In the genomic region with DNA sequence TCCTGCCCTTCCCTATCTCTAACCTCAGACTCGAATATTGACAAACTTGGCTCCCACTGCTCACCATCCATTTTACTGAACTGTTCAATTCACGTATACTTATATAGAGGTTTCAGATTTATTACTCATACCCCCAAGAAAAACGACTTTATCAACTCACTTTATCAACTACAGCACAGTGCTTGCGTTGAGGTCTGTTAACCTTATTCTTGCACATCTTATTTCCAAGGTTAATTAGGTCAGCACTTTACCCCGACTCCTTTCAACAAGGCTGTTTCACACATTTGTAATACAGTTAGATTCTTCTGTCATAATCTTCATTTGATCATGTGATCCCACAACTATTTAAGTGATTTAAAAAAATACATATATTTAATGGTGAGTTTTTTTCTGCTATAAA, we compare ENCODE assay signal across 1 cellular context.
A peak's percentile ranks its signal among the peaks of the same experiment; 100 is the strongest.
TF ChIP-seq lines count a peak whose summit lies in the region.

No MANE protein-coding gene starts in this region.

TF ChIP-seq in K562, 482 proteins besides CTCF, POLR2A, EP300 and RAD21 (continued from another document):
- peak; percentile 69 for TF ChIP-seq TFE3 (CRISPR knock-in tag; IDR thresholded peaks at IDR 0.05)
